In the genomic region with DNA sequence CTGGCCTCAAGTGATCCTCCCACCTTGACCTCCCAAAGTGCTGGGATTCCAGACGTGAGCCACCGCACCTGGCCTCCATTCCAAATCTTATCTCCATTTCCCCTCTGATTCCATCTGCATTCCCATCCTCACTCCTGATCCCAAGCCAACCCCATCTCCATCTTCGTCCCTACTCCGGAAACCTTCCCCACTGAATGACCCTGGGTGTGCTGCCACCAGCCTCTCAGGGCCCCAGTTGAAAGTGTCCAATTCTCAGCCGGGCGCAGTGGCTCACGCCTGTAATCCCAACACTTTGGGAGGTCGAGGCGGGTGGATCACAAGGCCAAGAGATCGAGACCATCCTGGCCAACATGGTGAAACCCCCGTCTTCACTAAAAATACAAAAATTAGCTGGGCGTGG, we compare ENCODE assay signal across 10 cellular contexts. TPM values are rescaled to one million over a fixed set of nuclear protein-coding genes. Genes with fewer than 3 reads are reported as not detected.
DNase-seq lines count a peak whose midpoint lies in the region; ATAC-seq, FAIRE-seq and TF ChIP-seq lines count a peak whose summit lies in the region.
"Not testable (repeated sequence)": the region's sequence is repeated elsewhere in the genome, so short reads cannot be mapped to it uniquely, and the experiment has no call there.
"Had no signal": no experiment of that assay in that cellular context is flagged by ENCODE, and none has a peak within 500 bp of the region (broad histone marks: within the 10 kb centered on the region; RNA-seq: fewer than 3 reads in every experiment).

No MANE protein-coding gene starts in this region.

- intact Hi-C loops in MCF 10A (cut with micrococcal nuclease); kidney (cut with DNase I); right lobe of liver (cut with DNase I); spleen (cut with DNase I; ENCODE audit: low total_unique reads); aorta (cut with DNase I): not testable (repeated sequence)

- not testable (repeated sequence) for H2AFZ ChIP-seq in osteoblast (ENCODE audit: low read length)

- WGBS in right lobe of liver (ENCODE audit: insufficient coverage, low coverage, low lambda C conversion rate, missing lambda C conversion rate): 80% methylated on average over 12 of the region's 12 CpGs
- 85 to 93% (median 89%) methylated on average over 12 of the region's 12 CpGs for WGBS in spleen, 5 donors
- 85% methylated on average over 12 of the region's 12 CpGs for WGBS in aorta, 2 donors

- TF ChIP-seq POLR2A in right lobe of liver (IDR thresholded peaks at IDR 0.05); spleen (IDR thresholded peaks at IDR 0.05): not testable (repeated sequence)

- H3K9ac ChIP-seq in kidney (ENCODE audit: low read length in 2 of 2): not testable (repeated sequence)

- H3K4me1 Mint-ChIP-seq in MCF 10A (ENCODE audit: insufficient read depth, unreplicated experiment): peaks cover 24% of the 10 kb centered on the region

- not testable (repeated sequence) for H3K4me1 ChIP-seq in kidney (ENCODE audit: control insufficient read depth in 1 of 2, insufficient read depth in 1 of 2, low read depth in 1 of 2, low read length in 2 of 2); osteoblast (ENCODE audit: insufficient read depth, low read length); spleen; aorta (ENCODE audit: control insufficient read depth in 1 of 2, insufficient read depth in 2 of 2, low read length in 2 of 2)
- peaks cover 0 to 20% (median 4%) of the 10 kb centered on the region in 4 donors for H3K4me1 ChIP-seq in right lobe of liver

- not testable (repeated sequence) for H3K79me2 ChIP-seq in osteoblast (ENCODE audit: insufficient read depth, low read length)

- H3K27ac ChIP-seq in kidney (ENCODE audit: low read depth in 2 of 2, low read length in 2 of 2); right lobe of liver; osteoblast (ENCODE audit: low read depth, low read length); spleen; aorta (ENCODE audit: low read depth in 1 of 2, low read length in 2 of 2): not testable (repeated sequence)

- H3K9me3 Mint-ChIP-seq in MCF 10A (ENCODE audit: unreplicated experiment): not testable (repeated sequence)

- ATAC-seq in right lobe of liver; aorta (ENCODE audit: low FRiP score): not testable (repeated sequence)

- H3K4me3 ChIP-seq in kidney (ENCODE audit: low read length in 2 of 2); right lobe of liver; osteoblast (ENCODE audit: insufficient read depth, low read length); spleen; aorta (ENCODE audit: low read length in 2 of 2): not testable (repeated sequence)

- FAIRE-seq in kidney (lab: Jason Lieb, UNC): not testable (repeated sequence)

- H3K4me3 Mint-ChIP-seq in MCF 10A (ENCODE audit: unreplicated experiment): not testable (repeated sequence)

- H3K27me3 Mint-ChIP-seq in MCF 10A (ENCODE audit: insufficient read depth, unreplicated experiment): not testable (repeated sequence)

- H3K4me2 ChIP-seq in osteoblast (ENCODE audit: insufficient read depth, low read length): not testable (repeated sequence)

- not testable (repeated sequence) for H3K36me3 ChIP-seq in kidney (ENCODE audit: control insufficient read depth in 1 of 2, insufficient read depth in 2 of 2, low read length in 2 of 2); osteoblast (ENCODE audit: insufficient read depth, low read length); spleen; aorta (ENCODE audit: control insufficient read depth in 1 of 2, insufficient read depth in 2 of 2, low read length in 1 of 2)
- H3K36me3 ChIP-seq in right lobe of liver: peaks cover 14 to 88% (median 54%) of the 10 kb centered on the region in 4 donors

- DNase-seq in MCF 10A (ENCODE audit: unreplicated experiment): not testable (repeated sequence)
- DNase-seq in kidney (peak; percentile 22), right lobe of liver (peak in 2 of 3 donors; percentile 11 to 14), osteoblast (ENCODE audit: insufficient read length, low spot score, missing footprints) (peak; percentile 53), spleen (peak; percentile 7), aorta (peak; percentile 10 to 20)

- not testable (repeated sequence) for H4K20me1 ChIP-seq in osteoblast (ENCODE audit: insufficient read depth, low read length)

- CTCF ChIA-PET in MCF 10A (lab: Yijun Ruan, JAX): not testable (repeated sequence)

- TF ChIP-seq CTCF in MCF 10A (IDR thresholded peaks at IDR 0.05; ENCODE audit: unreplicated experiment); kidney (IDR thresholded peaks at IDR 0.05; ENCODE audit: borderline replicate concordance, extremely low read depth, insufficient read depth); right lobe of liver (IDR thresholded peaks at IDR 0.05); osteoblast (IDR thresholded peaks at IDR 0.05; ENCODE audit: extremely low read depth, low read depth, low read length); spleen (IDR thresholded peaks at IDR 0.05 in 8 of 11, conservative IDR thresholded peaks at IDR 0.05 in 3 of 11): not testable (repeated sequence)

- H3K27me3 ChIP-seq in right lobe of liver; aorta (ENCODE audit: control insufficient read depth in 1 of 2, insufficient read depth in 2 of 2, low read length in 1 of 2): not testable (repeated sequence)
- H3K27me3 ChIP-seq in osteoblast (ENCODE audit: insufficient read depth, low read length) (peaks cover 18% of the 10 kb centered on the region), spleen (replicated peaks in 1 of 7) (peaks cover 0 to 53% (median 19%) of the 10 kb centered on the region in 7 donors)

- not testable (repeated sequence) for H3K9me3 ChIP-seq in kidney (ENCODE audit: control insufficient read depth in 1 of 2, low read length in 2 of 2); right lobe of liver; osteoblast (ENCODE audit: low read depth, low read length); spleen; aorta (ENCODE audit: control insufficient read depth, low read length)

- peak overlapping the region; percentile 59 for H3K27ac Mint-ChIP-seq in MCF 10A (ENCODE audit: low read depth, unreplicated experiment)

- peaks cover 98% of the 10 kb centered on the region for H3K36me3 Mint-ChIP-seq in MCF 10A (ENCODE audit: insufficient read depth, unreplicated experiment)

- not testable (repeated sequence) for BruUV-seq in MCF 10A (replicated peaks; lab: Mats Ljungman, UMichigan)

- POLR2A ChIA-PET in MCF 10A (lab: Yijun Ruan, JAX): interaction anchor here (0.8 kb wide), 1 partner anchor 12 kb away, joined by 4 read pairs; the partner anchor contains the start of gene C3

RNA-seq across cellular contexts. Expression of gene C3, which starts 11.5 kb away (rescaled TPM):
- total RNA-seq in MCF 10A (2022): 842 and 872 TPM in 2 replicates
- total RNA-seq in kidney: 3,831 TPM
- 452 TPM for polyA plus RNA-seq in kidney (ENCODE audit: insufficient read depth, low read depth, low replicate concordance)
- total RNA-seq in right lobe of liver: over 10,000 TPM; 10,569 to 17,502 (median 15,749) TPM
- 5.0 and 14.1 TPM in 2 replicates for total RNA-seq in osteoblast
- total RNA-seq in spleen: 10 to 100 TPM in 4 of 7 donors, 1 to 10 TPM in 3; 5.8 to 68.1 (median 19.7) TPM
- polyA plus RNA-seq in spleen: 100 to 1,000 TPM in 1 of 3 donors, 10 to 100 TPM in 2; 31.0 to 182 (median 34.1) TPM
- 1,000 to 10,000 TPM; 1,027 to 3,196 TPM for total RNA-seq in aorta
- polyA plus RNA-seq in aorta: 10 to 100 TPM in 1 of 2 donors, 1 to 10 TPM in 1; 9.1 to 17.8 TPM
- total RNA-seq: CD8-positive, alpha-beta T cell had no signal

RNA-seq across cellular contexts. Expression of gene GPR108, which starts 28.5 kb away (rescaled TPM):
- 115 and 124 TPM in 2 replicates for total RNA-seq in MCF 10A (2022)
- total RNA-seq in kidney: 113 TPM
- 144 TPM for polyA plus RNA-seq in kidney (ENCODE audit: insufficient read depth, low read depth, low replicate concordance)
- 10 to 100 TPM; 22.3 to 53.0 (median 41.3) TPM for total RNA-seq in right lobe of liver
- total RNA-seq in osteoblast: 42.3 and 52.2 TPM in 2 replicates
- 10 to 100 TPM; 35.4 to 75.0 (median 56.0) TPM for total RNA-seq in spleen
- 100 to 1,000 TPM in 1 of 3 donors, 10 to 100 TPM in 2; 66.9 to 102 (median 91.8) TPM for polyA plus RNA-seq in spleen
- total RNA-seq in aorta: 10 to 100 TPM; 49.2 to 70.2 TPM
- 100 to 1,000 TPM in 1 of 2 donors, 10 to 100 TPM in 1; 33.1 to 117 TPM for polyA plus RNA-seq in aorta

RNA-seq across cellular contexts. Expression of gene TRIP10, which starts 30.6 kb away (rescaled TPM):
- 45.4 and 49.7 TPM in 2 replicates for total RNA-seq in MCF 10A (2022)
- 92.9 TPM for total RNA-seq in kidney
- polyA plus RNA-seq in kidney (ENCODE audit: insufficient read depth, low read depth, low replicate concordance): 57.5 TPM
- total RNA-seq in right lobe of liver: 10 to 100 TPM in 2 of 6 experiments, 1 to 10 TPM in 4; 7.5 to 14.9 (median 9.3) TPM
- 32.4 and 36.2 TPM in 2 replicates for total RNA-seq in osteoblast
- total RNA-seq in spleen: 10 to 100 TPM; 25.4 to 50.3 (median 32.1) TPM
- polyA plus RNA-seq in spleen: 10 to 100 TPM; 17.2 to 58.2 (median 36.1) TPM
- 100 to 1,000 TPM in 1 of 2 donors, 10 to 100 TPM in 1; 91.8 to 146 TPM for total RNA-seq in aorta
- polyA plus RNA-seq in aorta: 100 to 1,000 TPM in 1 of 2 donors, 10 to 100 TPM in 1; 68.6 to 261 TPM

RNA-seq across cellular contexts. Expression of gene TNFSF14, which starts 39.0 kb away (rescaled TPM):
- total RNA-seq in MCF 10A (2022) (12.1 and 12.2 TPM in 2 replicates), kidney (2.5 TPM), right lobe of liver (10 to 100 TPM in 3 of 6 experiments, 1 to 10 TPM in 3; 6.4 to 71.1 (median 14.6) TPM), osteoblast (not detected in 2 replicates), spleen (10 to 100 TPM in 2 of 7 donors, 1 to 10 TPM in 5; 5.2 to 10.6 (median 8.2) TPM), aorta (10 to 100 TPM in 1 of 2 donors, 1 to 10 TPM in 1; 6.9 to 36.8 TPM)
- polyA plus RNA-seq in kidney (ENCODE audit: insufficient read depth, low read depth, low replicate concordance) (not detected), spleen (1 to 10 TPM in 2 of 3 donors, under 1 TPM in 1; 0.41 to 1.6 (median 1.1) TPM), aorta (under 1 TPM in 1 of 2 donors, not detected in 1; 0.13 TPM)
- total RNA-seq: A172, Caco-2 had no signal
- polyA plus RNA-seq: BJ had no signal

RNA-seq across cellular contexts. Expression of gene SH2D3A, which starts 58.3 kb away (rescaled TPM):
- total RNA-seq in MCF 10A (2022): 28.5 and 76.7 TPM in 2 replicates
- 35.4 TPM for total RNA-seq in kidney
- 12.5 TPM for polyA plus RNA-seq in kidney (ENCODE audit: insufficient read depth, low read depth, low replicate concordance)
- 1 to 10 TPM in 4 of 6 experiments, under 1 TPM in 2; 0.72 to 2.3 (median 1.3) TPM for total RNA-seq in right lobe of liver
- total RNA-seq in osteoblast: not detected in 2 replicates
- total RNA-seq in spleen: 10 to 100 TPM in 5 of 7 donors, 1 to 10 TPM in 2; 7.5 to 17.1 (median 11.8) TPM
- polyA plus RNA-seq in spleen: 10 to 100 TPM in 1 of 3 donors, 1 to 10 TPM in 2; 7.6 to 10.0 (median 9.3) TPM
- 1 to 10 TPM in 1 of 2 donors, under 1 TPM in 1; 0.68 to 1.0 TPM for total RNA-seq in aorta
- 1 to 10 TPM in 1 of 2 donors, under 1 TPM in 1; 0.26 to 4.1 TPM for polyA plus RNA-seq in aorta
- total RNA-seq: A172 had no signal

Comparison
In these comparisons a context has a peak if more than half of its experiments do, and no peak if none do; other contexts are left out.
1. RNA of gene C3, which starts 11.5 kb away (total RNA-seq): 10,569 to 17,502 TPM in right lobe of liver, 3,831 TPM in kidney (single experiment), 1,027 to 3,196 TPM in aorta and 842 to 872 TPM in MCF 10A; 5.8 to 68.1 TPM in spleen and 5.0 to 14.1 TPM in osteoblast; every median in the first group is over 10 times any median in the second.